ENCODE assay signal across 15 cellular contexts in the genomic region with DNA sequence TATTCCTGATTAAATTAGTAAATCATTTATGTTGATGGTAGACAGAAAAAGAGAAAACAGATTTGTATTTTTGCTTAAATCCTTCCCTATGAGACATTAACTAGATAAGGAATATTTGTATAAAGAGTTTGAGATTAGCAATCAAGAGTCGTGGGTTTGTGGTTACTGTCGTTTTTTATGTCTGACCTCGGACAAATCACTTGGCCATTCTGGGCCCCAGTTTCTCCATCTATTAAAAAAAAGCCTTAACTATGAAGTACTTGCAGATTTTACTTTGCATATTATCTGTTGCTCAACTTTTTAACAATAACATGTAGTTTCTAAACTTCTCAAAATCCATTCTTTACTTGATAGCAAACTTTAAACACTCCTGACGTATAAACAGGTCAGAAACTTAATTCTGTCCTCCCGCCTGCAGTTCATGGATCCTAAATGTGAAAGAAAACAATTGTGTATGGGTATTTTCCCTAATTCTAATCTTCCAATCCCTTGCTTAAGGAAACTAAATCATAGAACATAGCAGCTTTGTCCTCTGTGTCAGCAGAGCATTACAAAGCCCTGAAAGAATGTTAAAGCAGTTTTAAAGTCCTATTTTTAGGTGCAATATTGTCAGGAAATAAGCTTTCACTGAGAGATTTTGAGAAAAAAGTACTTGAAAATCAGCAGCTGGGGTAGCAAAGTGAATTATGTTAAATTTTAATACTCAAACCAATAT.
A peak's percentile ranks its signal among the peaks of the same experiment; 100 is the strongest.
DNase-seq lines count a peak whose midpoint lies in the region; ATAC-seq and TF ChIP-seq lines count a peak whose summit lies in the region.
"Had no signal": no experiment of that assay in that cellular context is flagged by ENCODE, and none has a peak within 500 bp of the region (broad histone marks: within the 10 kb centered on the region; RNA-seq: fewer than 3 reads in every experiment).

No MANE protein-coding gene starts in this region.

- H3K9me1 ChIP-seq in IMR-90 (ENCODE audit: insufficient read depth, low read length) = peaks cover 4% of the 10 kb centered on the region; the same call in 1 of the 2 replicates

- H3K23ac ChIP-seq in IMR-90 (ENCODE audit: low read depth, low read length) = no peak overlapping the region

- H2BK20ac ChIP-seq in IMR-90 (ENCODE audit: low read depth, low read length) = no peak overlapping the region

- H3K36me3 ChIP-seq in IMR-90 (ENCODE audit: control insufficient read depth, insufficient read depth, low read length) (peaks cover 8% of the 10 kb centered on the region), breast epithelium (no peaks in the 10 kb centered on the region), stomach smooth muscle (ENCODE audit: control insufficient read depth in 2 of 2, insufficient read depth in 2 of 2, low read length in 2 of 2) (peaks cover 22 to 25% of the 10 kb centered on the region in 2 donors)
- H3K36me3 ChIP-seq: prostate gland had no signal

- WGBS in IMR-90 (ENCODE audit: extremely low coverage in 2 of 2, insufficient read length in 1 of 2), 2 experiments = no CpG with 5 or more reads among the region's 5 CpGs

- no peak overlapping the region for H2AK9ac ChIP-seq in IMR-90 (replicated peaks; ENCODE audit: low read depth, low read length, poor library complexity)

- dilution Hi-C loops in IMR-90 (cut with HindIII; ENCODE audit: low sequenced_read_pairs, unreplicated experiment) = no loop called here

- no peak overlapping the region for H3K4me3 ChIP-seq in IMR-90 (ENCODE audit: insufficient read depth, low read depth, low read length)
- H3K4me3 ChIP-seq in breast epithelium = no peak overlapping the region
- H3K4me3 ChIP-seq in stomach smooth muscle (ENCODE audit: low read length in 2 of 2) = no peak overlapping the region
- H3K4me3 ChIP-seq: GM23338, prostate gland had no signal

- DNase-seq in IMR-90 = peak; percentile 52
- no peak for DNase-seq in breast epithelium (ENCODE audit: low spot score in 2 of 2)
- peak; percentile 66 for DNase-seq in iris pigment epithelial cell (ENCODE audit: low read depth)
- no peak for DNase-seq in activated T-cell treated with anti-CD3 and anti-CD28 coated beads, Interleukin-2, amount 50 U/mL, for 4 hours
- no peak for DNase-seq in NCI-H510A treated with DMSO at 0.1 percent for 48 hours (lab: John Stamatoyannopoulos, UW)
- DNase-seq: activated B cell treated with CpG ODN at 0.5 μM for 24 hours; activated effector memory CD4-positive, alpha-beta T cell treated with Interleukin-2 at 50 U/mL for 16 hours; effector CD8-positive, alpha-beta T cell; NCI-H1930; NCI-H526 had no signal

- H3K27me3 Mint-ChIP-seq in activated T-cell treated with anti-CD3 and anti-CD28 coated beads, Interleukin-2, amount 50 U/mL, for 4 hours (ENCODE audit: low read depth) = no peaks in the 10 kb centered on the region
- H3K27me3 Mint-ChIP-seq: activated B cell treated with CpG ODN at 0.5 μM for 24 hours had no signal

- peaks cover 13% of the 10 kb centered on the region for H3K36me3 Mint-ChIP-seq in activated T-cell treated with anti-CD3 and anti-CD28 coated beads, Interleukin-2, amount 50 U/mL, for 4 hours (ENCODE audit: insufficient read depth)

- H3K27me3 ChIP-seq in IMR-90 (ENCODE audit: control insufficient read depth, insufficient read depth, low read length) = no peaks in the 10 kb centered on the region
- H3K27me3 ChIP-seq in breast epithelium = no peaks in the 10 kb centered on the region
- H3K27me3 ChIP-seq in stomach smooth muscle (ENCODE audit: control insufficient read depth in 1 of 2, insufficient read depth in 2 of 2, low read length in 2 of 2) = no peaks in the 10 kb centered on the region

- H3K27ac ChIP-seq in IMR-90 (ENCODE audit: insufficient read depth, low read length) (peak overlapping the region; percentile 23; the same call in 1 of the 2 replicates), breast epithelium (peak overlapping the region; percentile 56 to 62), stomach smooth muscle (ENCODE audit: low read length) (peak overlapping the region; percentile 87)

- no TSS peak for BruUV-seq in IMR-90 (replicated peaks; lab: Mats Ljungman, UMichigan)

- no peaks in the 10 kb centered on the region for H3K4me1 Mint-ChIP-seq in activated T-cell treated with anti-CD3 and anti-CD28 coated beads, Interleukin-2, amount 50 U/mL, for 4 hours (ENCODE audit: low read depth)

- CTCF ChIA-PET in IMR-90 (lab: Yijun Ruan, JAX) = no interaction called here

- H3K9ac ChIP-seq in IMR-90 (ENCODE audit: low read depth, low read length) = no peak overlapping the region
- peak overlapping the region; percentile 7 to 51 for H3K9ac ChIP-seq in stomach smooth muscle (ENCODE audit: low read length in 2 of 2)

- no peak overlapping the region for H3K56ac ChIP-seq in IMR-90 (ENCODE audit: extremely low read depth, insufficient read depth, low read length)

- no peak overlapping the region for H2AFZ ChIP-seq in IMR-90 (replicated peaks; ENCODE audit: low read length, poor library complexity)
- H2AFZ ChIP-seq: GM23338 had no signal

- TF ChIP-seq POLR2A in IMR-90 (IDR thresholded peaks at IDR 0.05; ENCODE audit: low read depth, low read length) (no peak), breast epithelium (IDR thresholded peaks at IDR 0.05) (no peak)

- H3K4ac ChIP-seq in IMR-90 (ENCODE audit: low read depth, low read length) = no peak overlapping the region; the same call in 1 of the 2 replicates

- H4K5ac ChIP-seq in IMR-90 (ENCODE audit: low read depth, low read length) = no peak overlapping the region

- H2BK15ac ChIP-seq in IMR-90 (ENCODE audit: low read depth, low read length) = no peak overlapping the region

- no peak for TF ChIP-seq RAD21 in IMR-90 (IDR thresholded peaks at IDR 0.05; ENCODE audit: low read length)

- H3K79me1 ChIP-seq in IMR-90 (ENCODE audit: low read depth in 1 of 2, low read length in 2 of 2) = no peaks in the 10 kb centered on the region; a peak in 1 of 4 replicates

- intact Hi-C loops in IMR-90 (cut with micrococcal nuclease) = no loop called here
- intact Hi-C loops in breast epithelium (cut with DNase I; ENCODE audit: low total_unique reads) = no loop called here

- peak overlapping the region; percentile 69 for H2BK5ac ChIP-seq in IMR-90 (ENCODE audit: low read depth, low read length, poor library complexity, severe bottlenecking)

- H3K9me3 ChIP-seq in IMR-90 (ENCODE audit: control insufficient read depth, insufficient read depth, low read length) (no peaks in the 10 kb centered on the region), breast epithelium (no peaks in the 10 kb centered on the region), stomach smooth muscle (ENCODE audit: control insufficient read depth in 2 of 2, low read length in 2 of 2) (no peaks in the 10 kb centered on the region)
- H3K9me3 ChIP-seq: prostate gland had no signal

- H3K4me3 Mint-ChIP-seq in activated T-cell treated with anti-CD3 and anti-CD28 coated beads, Interleukin-2, amount 50 U/mL, for 4 hours = no peak overlapping the region
- H3K4me3 Mint-ChIP-seq: activated B cell treated with CpG ODN at 0.5 μM for 24 hours, GM23338 had no signal

- in situ Hi-C loops in IMR-90 (cut with MboI; ENCODE audit: low sequenced_read_pairs) = no loop called here

- no peak overlapping the region for H2AK5ac ChIP-seq in IMR-90 (ENCODE audit: low read depth, low read length)

- H3K4me1 ChIP-seq in IMR-90 (ENCODE audit: control insufficient read depth, insufficient read depth, low read length) (peaks cover 6% of the 10 kb centered on the region), breast epithelium (no peaks in the 10 kb centered on the region), stomach smooth muscle (ENCODE audit: control insufficient read depth, insufficient read depth, low read length) (peaks cover 78% of the 10 kb centered on the region)
- H3K4me1 ChIP-seq: prostate gland had no signal

- no peak overlapping the region; the same call in 1 of the 2 replicates for H2BK120ac ChIP-seq in IMR-90 (ENCODE audit: low read depth, low read length)

- H3K9me3 Mint-ChIP-seq in activated T-cell treated with anti-CD3 and anti-CD28 coated beads, Interleukin-2, amount 50 U/mL, for 4 hours = no peaks in the 10 kb centered on the region
- H3K9me3 Mint-ChIP-seq: activated B cell treated with CpG ODN at 0.5 μM for 24 hours, GM23338 had no signal

- H3K14ac ChIP-seq in IMR-90 (replicated peaks; ENCODE audit: low read depth, low read length) = no peak overlapping the region; the same call in 1 of the 2 replicates

- peak; percentile 50 for ATAC-seq in IMR-90 (ENCODE audit: low read depth)
- ATAC-seq in GM19455 (IDR thresholded peaks at IDR 0.05; ENCODE audit: unreplicated experiment) = no peak
- no peak for ATAC-seq in activated T-cell treated with anti-CD3 and anti-CD28 coated beads, Interleukin-2, amount 50 U/mL, for 4 hours
- no peak for ATAC-seq in GM21529 (IDR thresholded peaks at IDR 0.05; ENCODE audit: unreplicated experiment)
- ATAC-seq: GM23338 had no signal

- no peak overlapping the region for H3K18ac ChIP-seq in IMR-90 (ENCODE audit: low read depth, low read length)

- peak overlapping the region; percentile 41; the same call in 1 of the 2 replicates for H3K4me2 ChIP-seq in IMR-90 (ENCODE audit: low read depth, low read length)
- H3K4me2 ChIP-seq: GM23338 had no signal

- TF ChIP-seq CTCF in IMR-90 (conservative IDR thresholded peaks at IDR 0.05; ENCODE audit: low read depth, low read length) = no peak
- TF ChIP-seq CTCF in breast epithelium (IDR thresholded peaks at IDR 0.05) = no peak

- no peak overlapping the region for H4K91ac ChIP-seq in IMR-90 (ENCODE audit: insufficient read depth, low read depth, low read length)

- POLR2A ChIA-PET in IMR-90 (lab: Charles Lee; ENCODE audit: unreplicated experiment) = no interaction called here

- no peaks in the 10 kb centered on the region for H4K20me1 ChIP-seq in IMR-90 (ENCODE audit: insufficient read depth, low read length)

- H4K8ac ChIP-seq in IMR-90 (ENCODE audit: low read depth in 2 of 2, low read length in 2 of 2) = no peak overlapping the region

TF ChIP-seq in IMR-90, 13 proteins besides CTCF, POLR2A, EP300 and RAD21:
- TF ChIP-seq CEBPB (IDR thresholded peaks at IDR 0.05; ENCODE audit: low read depth, low read length) (0 out of 2 replicates have a peak, but pooled peaks have one; percentile 24), SMC3 (IDR thresholded peaks at IDR 0.05; ENCODE audit: low read depth, low read length) (no peak)
TF ChIP-seq in IMR-90: peak in this region for 1.

Comparison
In these comparisons a context has a peak if more than half of its experiments do, and no peak if none do; other contexts are left out.
1. DNase-seq: peak in IMR-90 (single experiment) and iris pigment epithelial cell (single experiment); none in breast epithelium (0 of 2), activated T-cell treated with anti-CD3 and anti-CD28 coated beads, Interleukin-2, amount 50 U/mL, for 4 hours (single experiment) and NCI-H510A treated with DMSO at 0.1 percent for 48 hours (single experiment).
2. H3K27ac ChIP-seq: peak in every context shown above with its lines; median percentile 87 in stomach smooth muscle; 59 in breast epithelium; 23 in IMR-90.